1 cellular context compared by ENCODE assay signal in the genomic region with DNA sequence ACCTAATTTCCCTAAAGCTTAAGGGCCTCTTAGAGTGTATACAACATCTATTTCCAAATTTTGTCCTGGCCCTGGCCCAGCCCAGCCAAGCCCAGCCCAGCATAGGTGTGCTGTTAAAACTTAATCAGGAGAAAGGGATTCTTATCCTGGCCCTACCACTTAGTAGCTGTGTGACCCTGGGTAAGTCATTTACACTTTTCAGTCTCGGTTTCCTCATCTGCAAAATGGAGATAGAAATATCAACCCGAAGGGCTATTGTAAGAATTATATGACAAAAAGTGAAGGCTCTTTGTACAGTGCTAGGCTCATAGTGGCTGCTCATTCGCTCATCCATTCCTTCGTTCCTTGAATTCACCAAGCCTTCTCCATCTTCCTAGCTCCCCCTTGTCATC.
TF ChIP-seq lines count a peak whose summit lies in the region.

No MANE protein-coding gene starts in this region.

TF ChIP-seq in endothelial cell of umbilical vein, 7 proteins besides CTCF, POLR2A, EP300 and RAD21:
- TF ChIP-seq JUN (IDR thresholded peaks at IDR 0.05; ENCODE audit: borderline replicate concordance, insufficient read depth, insufficient read length, low read depth), result no peak
- TF ChIP-seq POLR2AphosphoS5 (IDR thresholded peaks at IDR 0.05; ENCODE audit: insufficient read depth, low read depth, low read length), result no peak
- TF ChIP-seq EZH2 (IDR thresholded peaks at IDR 0.05; ENCODE audit: borderline replicate concordance, low read depth, low read length, severe bottlenecking), result no peak
- no peak for TF ChIP-seq GATA2 (IDR thresholded peaks at IDR 0.05; ENCODE audit: insufficient read depth, insufficient read length, low read depth, low read length)
- TF ChIP-seq MYC (IDR thresholded peaks at IDR 0.05; ENCODE audit: low read depth, low read length), result no peak
- TF ChIP-seq, protein P1, sequence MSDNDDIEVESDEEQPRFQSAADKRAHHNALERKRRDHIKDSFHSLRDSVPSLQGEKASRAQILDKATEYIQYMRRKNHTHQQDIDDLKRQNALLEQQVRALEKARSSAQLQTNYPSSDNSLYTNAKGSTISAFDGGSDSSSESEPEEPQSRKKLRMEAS (IDR thresholded peaks at IDR 0.05; ENCODE audit: insufficient read depth, insufficient read length), result no peak
